Comparison of ENCODE assay signal across 28 cellular contexts in the genomic region with DNA sequence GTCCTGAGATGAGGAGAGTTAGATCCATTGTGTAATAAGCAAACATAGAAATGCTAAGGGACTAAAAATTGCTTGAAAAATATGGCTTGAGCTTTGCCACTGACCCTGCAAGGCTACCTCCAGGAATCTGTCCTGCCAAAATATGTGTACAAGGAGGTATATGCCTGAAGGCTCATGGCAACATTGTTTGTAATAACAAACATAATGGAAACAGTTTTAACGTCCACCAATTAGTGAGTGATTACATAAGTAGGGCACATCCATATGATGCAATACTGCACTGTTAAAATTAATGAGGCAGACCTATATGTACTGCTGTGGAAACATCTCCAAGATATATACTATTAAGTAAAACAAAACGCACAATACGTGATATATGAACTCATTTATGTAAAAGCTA.
"Had no signal": no experiment of that assay in that cellular context is flagged by ENCODE, and none has a peak within 500 bp of the region (broad histone marks: within the 10 kb centered on the region; RNA-seq: fewer than 3 reads in every experiment).

No MANE protein-coding gene starts in this region.

- H3K4me1 Mint-ChIP-seq: activated CD4-positive, alpha-beta T cell treated with anti-CD3 and anti-CD28 coated beads, Interleukin-2, amount 10 ng/mL, durations not matched to agents 7 days and 5 days; activated naive CD4-positive, alpha-beta T cell treated with anti-CD3 and anti-CD28 coated beads, Interleukin-2, amount 10 ng/mL, durations not matched to agents 7 days and 5 days; activated naive CD8-positive, alpha-beta T cell treated with anti-CD3 and anti-CD28 coated beads, Interleukin-2, amount 10 ng/mL, durations not matched to agents 7 days and 5 days had no signal

- H3K27ac Mint-ChIP-seq: activated CD4-positive, alpha-beta memory T cell treated with anti-CD3 and anti-CD28 coated beads for 36 hours; activated CD4-positive, alpha-beta T cell treated with anti-CD3 and anti-CD28 coated beads, Interleukin-2, amount 10 ng/mL, durations not matched to agents 7 days and 5 days; activated naive CD4-positive, alpha-beta T cell treated with anti-CD3 and anti-CD28 coated beads, Interleukin-2, amount 10 ng/mL, durations not matched to agents 7 days and 5 days; activated naive CD8-positive, alpha-beta T cell treated with anti-CD3 and anti-CD28 coated beads, Interleukin-2, amount 10 ng/mL, durations not matched to agents 7 days and 5 days; activated T-helper 2 cell treated with anti-CD3 and anti-CD28 coated beads, Interferon-gamma antibody, Interleukin-2, Interleukin-4, amounts not matched to agents 10 μg/mL and 5 μg/mL and 100 μg/mL, durations not matched to agents 14 hours and 24 hours and 36 hours; T-helper 1 cell treated with Interleukin-12 subunit alpha and Interleukin-12 subunit beta and Interleukin-4 antibody, amounts not matched to agents 30 μg/mL and 1 μg/mL, for 36 hours had no signal

- ATAC-seq: Panc1, Right ventricle myocardium inferior had no signal

- H3K4me3 ChIP-seq: adrenal gland, SJCRH30 had no signal

- H3K27ac ChIP-seq: adrenal gland, SJCRH30 had no signal

- H3K36me3 Mint-ChIP-seq: activated CD4-positive, alpha-beta memory T cell treated with anti-CD3 and anti-CD28 coated beads for 36 hours; activated naive CD4-positive, alpha-beta T cell treated with anti-CD3 and anti-CD28 coated beads, Interleukin-2, amount 10 ng/mL, durations not matched to agents 7 days and 5 days; activated naive CD8-positive, alpha-beta T cell treated with anti-CD3 and anti-CD28 coated beads, Interleukin-2, amount 10 ng/mL, durations not matched to agents 7 days and 5 days had no signal

- H3K4me3 Mint-ChIP-seq: activated CD4-positive, alpha-beta memory T cell treated with anti-CD3 and anti-CD28 coated beads for 36 hours; activated CD4-positive, alpha-beta T cell treated with anti-CD3 and anti-CD28 coated beads, Interleukin-2, amount 10 ng/mL, durations not matched to agents 7 days and 5 days; activated naive CD4-positive, alpha-beta T cell treated with anti-CD3 and anti-CD28 coated beads, Interleukin-2, amount 10 ng/mL, durations not matched to agents 7 days and 5 days; activated naive CD8-positive, alpha-beta T cell treated with anti-CD3 and anti-CD28 coated beads, Interleukin-2, amount 10 ng/mL, durations not matched to agents 7 days and 5 days; T-helper 1 cell treated with Interleukin-12 subunit alpha and Interleukin-12 subunit beta and Interleukin-4 antibody, amounts not matched to agents 30 μg/mL and 1 μg/mL, for 36 hours had no signal

- DNase-seq: activated CD4-positive, alpha-beta memory T cell treated with anti-CD3 and anti-CD28 coated beads for 36 hours; activated CD4-positive, alpha-beta T cell treated with anti-CD3 and anti-CD28 coated beads, Interleukin-2, amount 10 ng/mL, durations not matched to agents 7 days and 5 days; activated CD4-positive, CD25-positive, alpha-beta regulatory T cell; activated gamma-delta T cell treated with Interleukin-2 at 50 U/mL for 16 hours; activated naive CD4-positive, alpha-beta T cell treated with anti-CD3 and anti-CD28 coated beads, Interleukin-2, amount 10 ng/mL, durations not matched to agents 7 days and 5 days; activated naive CD8-positive, alpha-beta T cell treated with anti-CD3 and anti-CD28 coated beads, Interleukin-2, amount 10 ng/mL, durations not matched to agents 7 days and 5 days; activated T-cell treated with anti-CD3 and anti-CD28 coated beads for 4 hours; activated T-cell treated with anti-CD3 and anti-CD28 coated beads, Interleukin-2, amount 50 U/mL, for 48 hours; adrenal gland; anterior cingulate cortex; cerebellar nuclear complex; MM.1S; NCI-H1092 treated with DMSO at 0.1 percent for 48 hours; NCI-H1417 treated with DMSO at 0.1 percent for 48 hours; NCI-H1694; NCI-H2029; NCI-H2107; NCI-H2171 treated with DMSO at 0.1 percent for 48 hours; NCI-H226; NCI-H510A; RPMI8226; SJCRH30; SK-N-SH; SW 1271 had no signal

- H3K9me3 Mint-ChIP-seq: activated CD4-positive, alpha-beta memory T cell treated with anti-CD3 and anti-CD28 coated beads for 36 hours; activated CD4-positive, alpha-beta T cell treated with anti-CD3 and anti-CD28 coated beads, Interleukin-2, amount 10 ng/mL, durations not matched to agents 7 days and 5 days; activated naive CD4-positive, alpha-beta T cell treated with anti-CD3 and anti-CD28 coated beads, Interleukin-2, amount 10 ng/mL, durations not matched to agents 7 days and 5 days; activated naive CD8-positive, alpha-beta T cell treated with anti-CD3 and anti-CD28 coated beads, Interleukin-2, amount 10 ng/mL, durations not matched to agents 7 days and 5 days; activated T-helper 2 cell treated with anti-CD3 and anti-CD28 coated beads, Interferon-gamma antibody, Interleukin-2, Interleukin-4, amounts not matched to agents 10 μg/mL and 5 μg/mL and 100 μg/mL, durations not matched to agents 14 hours and 24 hours and 36 hours; T-helper 1 cell treated with Interleukin-12 subunit alpha and Interleukin-12 subunit beta and Interleukin-4 antibody, amounts not matched to agents 30 μg/mL and 1 μg/mL, for 36 hours had no signal
